In the genomic region with DNA sequence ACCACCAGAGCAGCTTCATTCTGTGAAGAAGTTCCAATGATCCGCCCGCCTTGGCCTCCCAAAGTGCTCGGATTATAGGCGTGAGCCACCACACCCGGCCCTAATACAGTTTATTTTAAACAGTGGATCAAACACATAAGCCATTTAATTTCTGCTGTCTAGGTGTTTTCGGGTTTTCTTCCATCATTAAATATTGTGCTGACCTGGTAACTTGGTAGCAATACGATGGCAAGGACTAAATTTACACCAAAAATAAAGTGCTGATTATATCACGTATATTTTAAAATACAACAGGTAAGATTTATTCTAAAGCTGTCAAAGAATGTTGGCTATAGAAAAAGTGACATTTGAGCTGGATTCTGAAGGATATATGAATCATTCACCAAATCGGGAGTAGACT, we compare ENCODE assay signal across 1 cellular context.
TF ChIP-seq lines count a peak whose summit lies in the region.

No MANE protein-coding gene starts in this region.

TF ChIP-seq in GM23338, 12 proteins besides CTCF, POLR2A, EP300 and RAD21 (continued from another document):
- TF ChIP-seq ZNF462 (CRISPR knock-in tag; IDR thresholded peaks at IDR 0.05) (no peak), CREB1 (CRISPR knock-in tag; IDR thresholded peaks at IDR 0.05; ENCODE audit: low read depth) (no peak), NANOG (IDR thresholded peaks at IDR 0.05; ENCODE audit: borderline replicate concordance) (no peak), EZH2phosphoT487 (IDR thresholded peaks at IDR 0.05; ENCODE audit: unreplicated experiment) (no peak), POLR2AphosphoS5 (IDR thresholded peaks at IDR 0.05; ENCODE audit: low read depth) (no peak), STAT1 (IDR thresholded peaks at IDR 0.05; ENCODE audit: unreplicated experiment) (no peak), JUNB (IDR thresholded peaks at IDR 0.05; ENCODE audit: unreplicated experiment) (no peak)
- TF ChIP-seq, protein P1, sequence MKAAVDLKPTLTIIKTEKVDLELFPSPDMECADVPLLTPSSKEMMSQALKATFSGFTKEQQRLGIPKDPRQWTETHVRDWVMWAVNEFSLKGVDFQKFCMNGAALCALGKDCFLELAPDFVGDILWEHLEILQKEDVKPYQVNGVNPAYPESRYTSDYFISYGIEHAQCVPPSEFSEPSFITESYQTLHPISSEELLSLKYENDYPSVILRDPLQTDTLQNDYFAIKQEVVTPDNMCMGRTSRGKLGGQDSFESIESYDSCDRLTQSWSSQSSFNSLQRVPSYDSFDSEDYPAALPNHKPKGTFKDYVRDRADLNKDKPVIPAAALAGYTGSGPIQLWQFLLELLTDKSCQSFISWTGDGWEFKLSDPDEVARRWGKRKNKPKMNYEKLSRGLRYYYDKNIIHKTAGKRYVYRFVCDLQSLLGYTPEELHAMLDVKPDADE (IDR thresholded peaks at IDR 0.05): no peak
